In the genomic region with DNA sequence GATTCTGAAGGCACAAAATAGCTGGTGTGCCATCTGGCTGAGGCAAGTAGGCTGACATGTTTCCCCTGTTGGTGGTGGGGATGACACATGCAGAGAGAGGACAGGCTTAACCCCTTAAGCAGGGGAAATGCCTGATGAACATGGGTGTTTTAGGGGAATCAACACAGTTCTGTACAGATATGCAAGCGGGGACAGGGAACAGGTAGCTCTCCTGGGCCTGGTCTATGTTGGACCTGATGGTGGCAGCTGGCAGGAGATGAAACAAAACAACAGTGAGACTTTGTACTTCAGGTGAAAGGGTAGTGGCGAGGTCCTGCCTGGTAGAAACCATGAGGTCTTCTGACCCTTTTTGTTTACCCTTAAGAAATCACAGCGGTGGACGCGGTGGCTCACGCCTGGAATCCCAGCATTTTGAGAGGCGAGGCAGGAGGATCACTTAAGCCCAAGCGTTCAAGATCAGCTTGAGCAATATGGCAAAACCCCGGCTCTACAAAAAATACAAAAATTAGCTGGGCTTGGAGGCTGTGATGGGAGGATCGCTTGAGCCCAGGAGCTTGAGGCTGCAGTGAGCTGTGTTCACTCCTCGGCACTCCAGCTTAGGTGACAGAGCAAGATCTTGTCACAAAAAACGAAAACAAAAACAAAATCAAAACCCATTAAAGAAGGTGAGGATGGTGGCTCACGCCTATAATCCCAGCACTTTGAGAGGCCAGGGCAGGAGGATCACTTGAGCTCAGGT, we compare ENCODE assay signal across 1 cellular context.
TF ChIP-seq lines count a peak whose summit lies in the region.

No MANE protein-coding gene starts in this region.

TF ChIP-seq in HepG2, 621 proteins besides CTCF, POLR2A, EP300 and RAD21 (continues in another document):
- no peak for TF ChIP-seq ONECUT2 (CRISPR knock-in tag; IDR thresholded peaks at IDR 0.05)
- 0 out of 2 replicates have a peak, but pooled peaks have one; percentile 75 for TF ChIP-seq HMG20B (CRISPR knock-in tag; conservative IDR thresholded peaks at IDR 0.05)
- TF ChIP-seq, protein P1, sequence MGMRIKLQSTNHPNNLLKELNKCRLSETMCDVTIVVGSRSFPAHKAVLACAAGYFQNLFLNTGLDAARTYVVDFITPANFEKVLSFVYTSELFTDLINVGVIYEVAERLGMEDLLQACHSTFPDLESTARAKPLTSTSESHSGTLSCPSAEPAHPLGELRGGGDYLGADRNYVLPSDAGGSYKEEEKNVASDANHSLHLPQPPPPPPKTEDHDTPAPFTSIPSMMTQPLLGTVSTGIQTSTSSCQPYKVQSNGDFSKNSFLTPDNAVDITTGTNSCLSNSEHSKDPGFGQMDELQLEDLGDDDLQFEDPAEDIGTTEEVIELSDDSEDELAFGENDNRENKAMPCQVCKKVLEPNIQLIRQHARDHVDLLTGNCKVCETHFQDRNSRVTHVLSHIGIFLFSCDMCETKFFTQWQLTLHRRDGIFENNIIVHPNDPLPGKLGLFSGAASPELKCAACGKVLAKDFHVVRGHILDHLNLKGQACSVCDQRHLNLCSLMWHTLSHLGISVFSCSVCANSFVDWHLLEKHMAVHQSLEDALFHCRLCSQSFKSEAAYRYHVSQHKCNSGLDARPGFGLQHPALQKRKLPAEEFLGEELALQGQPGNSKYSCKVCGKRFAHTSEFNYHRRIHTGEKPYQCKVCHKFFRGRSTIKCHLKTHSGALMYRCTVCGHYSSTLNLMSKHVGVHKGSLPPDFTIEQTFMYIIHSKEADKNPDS (CRISPR knock-in tag; IDR thresholded peaks at IDR 0.05): no peak
- no peak for TF ChIP-seq EZH2 (conservative IDR thresholded peaks at IDR 0.05; ENCODE audit: low read depth, low read length)
- peak; percentile 82 for TF ChIP-seq FOXO1 (CRISPR knock-in tag; IDR thresholded peaks at IDR 0.05)
- no peak for TF ChIP-seq ZBTB7B (CRISPR knock-in tag; IDR thresholded peaks at IDR 0.05)
- TF ChIP-seq, protein P2, sequence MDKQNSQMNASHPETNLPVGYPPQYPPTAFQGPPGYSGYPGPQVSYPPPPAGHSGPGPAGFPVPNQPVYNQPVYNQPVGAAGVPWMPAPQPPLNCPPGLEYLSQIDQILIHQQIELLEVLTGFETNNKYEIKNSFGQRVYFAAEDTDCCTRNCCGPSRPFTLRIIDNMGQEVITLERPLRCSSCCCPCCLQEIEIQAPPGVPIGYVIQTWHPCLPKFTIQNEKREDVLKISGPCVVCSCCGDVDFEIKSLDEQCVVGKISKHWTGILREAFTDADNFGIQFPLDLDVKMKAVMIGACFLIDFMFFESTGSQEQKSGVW (CRISPR knock-in tag; IDR thresholded peaks at IDR 0.05; ENCODE audit: borderline replicate concordance): no peak
- peak; percentile 76; the same call in 1 of the 2 replicates for TF ChIP-seq GATAD2A (CRISPR knock-in tag; IDR thresholded peaks at IDR 0.05)
- TF ChIP-seq RCOR2 (CRISPR knock-in tag; IDR thresholded peaks at IDR 0.05): 0 out of 2 replicates have a peak, but pooled peaks have one; percentile 28
- TF ChIP-seq STAG1 (CRISPR knock-in tag; IDR thresholded peaks at IDR 0.05): no peak
- no peak for TF ChIP-seq GABPB1 (CRISPR knock-in tag; IDR thresholded peaks at IDR 0.05)
- peak; percentile 65; the same call in 1 of the 2 replicates for TF ChIP-seq FOXA3 (CRISPR knock-in tag; IDR thresholded peaks at IDR 0.05)
- TF ChIP-seq, protein P3, sequence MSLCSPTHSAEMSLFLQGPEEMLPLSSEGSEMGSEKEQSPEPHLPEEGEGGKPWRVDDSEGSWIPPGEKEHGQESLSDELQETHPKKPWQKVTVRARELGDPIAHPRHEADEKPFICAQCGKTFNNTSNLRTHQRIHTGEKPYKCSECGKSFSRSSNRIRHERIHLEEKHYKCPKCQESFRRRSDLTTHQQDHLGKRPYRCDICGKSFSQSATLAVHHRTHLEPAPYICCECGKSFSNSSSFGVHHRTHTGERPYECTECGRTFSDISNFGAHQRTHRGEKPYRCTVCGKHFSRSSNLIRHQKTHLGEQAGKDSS (CRISPR knock-in tag; IDR thresholded peaks at IDR 0.05; ENCODE audit: borderline replicate concordance, low read depth): no peak
- no peak for TF ChIP-seq PAX8 (CRISPR knock-in tag; IDR thresholded peaks at IDR 0.05; ENCODE audit: borderline replicate concordance)
- 0 out of 2 replicates have a peak, but pooled peaks have one; percentile 71 for TF ChIP-seq DPF2 (CRISPR knock-in tag; IDR thresholded peaks at IDR 0.05; ENCODE audit: borderline replicate concordance, low read depth)
- TF ChIP-seq AKAP8 (CRISPR knock-in tag; IDR thresholded peaks at IDR 0.05): no peak
- no peak for TF ChIP-seq DNMT1 (CRISPR knock-in tag; IDR thresholded peaks at IDR 0.05)
- 0 out of 2 replicates have a peak, but pooled peaks have one; percentile 40 for TF ChIP-seq ZNF546 (CRISPR knock-in tag; conservative IDR thresholded peaks at IDR 0.05)
- TF ChIP-seq, protein P4, sequence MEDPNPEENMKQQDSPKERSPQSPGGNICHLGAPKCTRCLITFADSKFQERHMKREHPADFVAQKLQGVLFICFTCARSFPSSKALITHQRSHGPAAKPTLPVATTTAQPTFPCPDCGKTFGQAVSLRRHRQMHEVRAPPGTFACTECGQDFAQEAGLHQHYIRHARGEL (CRISPR knock-in tag; IDR thresholded peaks at IDR 0.05): no peak
- TF ChIP-seq, protein P5, sequence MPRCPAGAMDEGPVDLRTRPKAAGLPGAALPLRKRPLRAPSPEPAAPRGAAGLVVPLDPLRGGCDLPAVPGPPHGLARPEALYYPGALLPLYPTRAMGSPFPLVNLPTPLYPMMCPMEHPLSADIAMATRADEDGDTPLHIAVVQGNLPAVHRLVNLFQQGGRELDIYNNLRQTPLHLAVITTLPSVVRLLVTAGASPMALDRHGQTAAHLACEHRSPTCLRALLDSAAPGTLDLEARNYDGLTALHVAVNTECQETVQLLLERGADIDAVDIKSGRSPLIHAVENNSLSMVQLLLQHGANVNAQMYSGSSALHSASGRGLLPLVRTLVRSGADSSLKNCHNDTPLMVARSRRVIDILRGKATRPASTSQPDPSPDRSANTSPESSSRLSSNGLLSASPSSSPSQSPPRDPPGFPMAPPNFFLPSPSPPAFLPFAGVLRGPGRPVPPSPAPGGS (CRISPR knock-in tag; IDR thresholded peaks at IDR 0.05): no peak; the same call in 1 of the 2 replicates
- peak; percentile 80 for TF ChIP-seq SALL1 (CRISPR knock-in tag; IDR thresholded peaks at IDR 0.05)
- no peak for TF ChIP-seq ZNF772 (CRISPR knock-in tag; IDR thresholded peaks at IDR 0.05)
- TF ChIP-seq, protein P6, sequence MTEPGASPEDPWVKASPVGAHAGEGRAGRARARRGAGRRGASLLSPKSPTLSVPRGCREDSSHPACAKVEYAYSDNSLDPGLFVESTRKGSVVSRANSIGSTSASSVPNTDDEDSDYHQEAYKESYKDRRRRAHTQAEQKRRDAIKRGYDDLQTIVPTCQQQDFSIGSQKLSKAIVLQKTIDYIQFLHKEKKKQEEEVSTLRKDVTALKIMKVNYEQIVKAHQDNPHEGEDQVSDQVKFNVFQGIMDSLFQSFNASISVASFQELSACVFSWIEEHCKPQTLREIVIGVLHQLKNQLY (CRISPR knock-in tag; IDR thresholded peaks at IDR 0.05): 0 out of 2 replicates have a peak, but pooled peaks have one; percentile 21
- no peak for TF ChIP-seq HNRNPLL (IDR thresholded peaks at IDR 0.05; ENCODE audit: low read depth, low read length, poor library complexity, severe bottlenecking)
- TF ChIP-seq, protein P7, sequence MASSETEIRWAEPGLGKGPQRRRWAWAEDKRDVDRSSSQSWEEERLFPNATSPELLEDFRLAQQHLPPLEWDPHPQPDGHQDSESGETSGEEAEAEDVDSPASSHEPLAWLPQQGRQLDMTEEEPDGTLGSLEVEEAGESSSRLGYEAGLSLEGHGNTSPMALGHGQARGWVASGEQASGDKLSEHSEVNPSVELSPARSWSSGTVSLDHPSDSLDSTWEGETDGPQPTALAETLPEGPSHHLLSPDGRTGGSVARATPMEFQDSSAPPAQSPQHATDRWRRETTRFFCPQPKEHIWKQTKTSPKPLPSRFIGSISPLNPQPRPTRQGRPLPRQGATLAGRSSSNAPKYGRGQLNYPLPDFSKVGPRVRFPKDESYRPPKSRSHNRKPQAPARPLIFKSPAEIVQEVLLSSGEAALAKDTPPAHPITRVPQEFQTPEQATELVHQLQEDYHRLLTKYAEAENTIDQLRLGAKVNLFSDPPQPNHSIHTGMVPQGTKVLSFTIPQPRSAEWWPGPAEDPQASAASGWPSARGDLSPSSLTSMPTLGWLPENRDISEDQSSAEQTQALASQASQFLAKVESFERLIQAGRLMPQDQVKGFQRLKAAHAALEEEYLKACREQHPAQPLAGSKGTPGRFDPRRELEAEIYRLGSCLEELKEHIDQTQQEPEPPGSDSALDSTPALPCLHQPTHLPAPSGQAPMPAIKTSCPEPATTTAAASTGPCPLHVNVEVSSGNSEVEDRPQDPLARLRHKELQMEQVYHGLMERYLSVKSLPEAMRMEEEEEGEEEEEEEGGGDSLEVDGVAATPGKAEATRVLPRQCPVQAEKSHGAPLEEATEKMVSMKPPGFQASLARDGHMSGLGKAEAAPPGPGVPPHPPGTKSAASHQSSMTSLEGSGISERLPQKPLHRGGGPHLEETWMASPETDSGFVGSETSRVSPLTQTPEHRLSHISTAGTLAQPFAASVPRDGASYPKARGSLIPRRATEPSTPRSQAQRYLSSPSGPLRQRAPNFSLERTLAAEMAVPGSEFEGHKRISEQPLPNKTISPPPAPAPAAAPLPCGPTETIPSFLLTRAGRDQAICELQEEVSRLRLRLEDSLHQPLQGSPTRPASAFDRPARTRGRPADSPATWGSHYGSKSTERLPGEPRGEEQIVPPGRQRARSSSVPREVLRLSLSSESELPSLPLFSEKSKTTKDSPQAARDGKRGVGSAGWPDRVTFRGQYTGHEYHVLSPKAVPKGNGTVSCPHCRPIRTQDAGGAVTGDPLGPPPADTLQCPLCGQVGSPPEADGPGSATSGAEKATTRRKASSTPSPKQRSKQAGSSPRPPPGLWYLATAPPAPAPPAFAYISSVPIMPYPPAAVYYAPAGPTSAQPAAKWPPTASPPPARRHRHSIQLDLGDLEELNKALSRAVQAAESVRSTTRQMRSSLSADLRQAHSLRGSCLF (CRISPR knock-in tag; IDR thresholded peaks at IDR 0.05; ENCODE audit: borderline replicate concordance): no peak
- TF ChIP-seq ZNF335 (CRISPR knock-in tag; IDR thresholded peaks at IDR 0.05): no peak
- TF ChIP-seq, protein P8, sequence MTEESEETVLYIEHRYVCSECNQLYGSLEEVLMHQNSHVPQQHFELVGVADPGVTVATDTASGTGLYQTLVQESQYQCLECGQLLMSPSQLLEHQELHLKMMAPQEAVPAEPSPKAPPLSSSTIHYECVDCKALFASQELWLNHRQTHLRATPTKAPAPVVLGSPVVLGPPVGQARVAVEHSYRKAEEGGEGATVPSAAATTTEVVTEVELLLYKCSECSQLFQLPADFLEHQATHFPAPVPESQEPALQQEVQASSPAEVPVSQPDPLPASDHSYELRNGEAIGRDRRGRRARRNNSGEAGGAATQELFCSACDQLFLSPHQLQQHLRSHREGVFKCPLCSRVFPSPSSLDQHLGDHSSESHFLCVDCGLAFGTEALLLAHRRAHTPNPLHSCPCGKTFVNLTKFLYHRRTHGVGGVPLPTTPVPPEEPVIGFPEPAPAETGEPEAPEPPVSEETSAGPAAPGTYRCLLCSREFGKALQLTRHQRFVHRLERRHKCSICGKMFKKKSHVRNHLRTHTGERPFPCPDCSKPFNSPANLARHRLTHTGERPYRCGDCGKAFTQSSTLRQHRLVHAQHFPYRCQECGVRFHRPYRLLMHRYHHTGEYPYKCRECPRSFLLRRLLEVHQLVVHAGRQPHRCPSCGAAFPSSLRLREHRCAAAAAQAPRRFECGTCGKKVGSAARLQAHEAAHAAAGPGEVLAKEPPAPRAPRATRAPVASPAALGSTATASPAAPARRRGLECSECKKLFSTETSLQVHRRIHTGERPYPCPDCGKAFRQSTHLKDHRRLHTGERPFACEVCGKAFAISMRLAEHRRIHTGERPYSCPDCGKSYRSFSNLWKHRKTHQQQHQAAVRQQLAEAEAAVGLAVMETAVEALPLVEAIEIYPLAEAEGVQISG (CRISPR knock-in tag; IDR thresholded peaks at IDR 0.05): 0 out of 2 replicates have a peak, but pooled peaks have one; percentile 26
- TF ChIP-seq ZNF232 (CRISPR knock-in tag; IDR thresholded peaks at IDR 0.05; ENCODE audit: borderline replicate concordance): no peak
- TF ChIP-seq KLF11 (CRISPR knock-in tag; IDR thresholded peaks at IDR 0.05): no peak
- TF ChIP-seq, protein P9, sequence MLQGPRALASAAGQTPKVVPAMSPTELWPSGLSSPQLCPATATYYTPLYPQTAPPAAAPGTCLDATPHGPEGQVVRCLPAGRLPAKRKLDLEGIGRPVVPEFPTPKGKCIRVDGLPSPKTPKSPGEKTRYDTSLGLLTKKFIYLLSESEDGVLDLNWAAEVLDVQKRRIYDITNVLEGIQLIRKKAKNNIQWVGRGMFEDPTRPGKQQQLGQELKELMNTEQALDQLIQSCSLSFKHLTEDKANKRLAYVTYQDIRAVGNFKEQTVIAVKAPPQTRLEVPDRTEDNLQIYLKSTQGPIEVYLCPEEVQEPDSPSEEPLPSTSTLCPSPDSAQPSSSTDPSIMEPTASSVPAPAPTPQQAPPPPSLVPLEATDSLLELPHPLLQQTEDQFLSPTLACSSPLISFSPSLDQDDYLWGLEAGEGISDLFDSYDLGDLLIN (CRISPR knock-in tag; IDR thresholded peaks at IDR 0.05; ENCODE audit: borderline replicate concordance): no peak
- no peak for TF ChIP-seq ZNF773 (CRISPR knock-in tag; IDR thresholded peaks at IDR 0.05; ENCODE audit: borderline replicate concordance)
- TF ChIP-seq ZNF430 (CRISPR knock-in tag; IDR thresholded peaks at IDR 0.05): peak; percentile 40; the same call in 1 of the 2 replicates
- no peak for TF ChIP-seq RFX1 (IDR thresholded peaks at IDR 0.05)
- TF ChIP-seq ZNF180 (CRISPR knock-in tag; IDR thresholded peaks at IDR 0.05; ENCODE audit: borderline replicate concordance, low read depth): no peak
- no peak for TF ChIP-seq ZNF24 (IDR thresholded peaks at IDR 0.05)
- no peak for TF ChIP-seq ZSCAN30 (CRISPR knock-in tag; IDR thresholded peaks at IDR 0.05)
- TF ChIP-seq, protein P10, sequence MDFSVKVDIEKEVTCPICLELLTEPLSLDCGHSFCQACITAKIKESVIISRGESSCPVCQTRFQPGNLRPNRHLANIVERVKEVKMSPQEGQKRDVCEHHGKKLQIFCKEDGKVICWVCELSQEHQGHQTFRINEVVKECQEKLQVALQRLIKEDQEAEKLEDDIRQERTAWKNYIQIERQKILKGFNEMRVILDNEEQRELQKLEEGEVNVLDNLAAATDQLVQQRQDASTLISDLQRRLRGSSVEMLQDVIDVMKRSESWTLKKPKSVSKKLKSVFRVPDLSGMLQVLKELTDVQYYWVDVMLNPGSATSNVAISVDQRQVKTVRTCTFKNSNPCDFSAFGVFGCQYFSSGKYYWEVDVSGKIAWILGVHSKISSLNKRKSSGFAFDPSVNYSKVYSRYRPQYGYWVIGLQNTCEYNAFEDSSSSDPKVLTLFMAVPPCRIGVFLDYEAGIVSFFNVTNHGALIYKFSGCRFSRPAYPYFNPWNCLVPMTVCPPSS (IDR thresholded peaks at IDR 0.05): no peak
- peak; percentile 59; the same call in 1 of the 2 replicates for TF ChIP-seq NCOA2 (CRISPR knock-in tag; IDR thresholded peaks at IDR 0.05)
- no peak for TF ChIP-seq RBM39 (IDR thresholded peaks at IDR 0.05; ENCODE audit: low read depth, low read length, poor library complexity, severe bottlenecking)
- TF ChIP-seq, protein P11, sequence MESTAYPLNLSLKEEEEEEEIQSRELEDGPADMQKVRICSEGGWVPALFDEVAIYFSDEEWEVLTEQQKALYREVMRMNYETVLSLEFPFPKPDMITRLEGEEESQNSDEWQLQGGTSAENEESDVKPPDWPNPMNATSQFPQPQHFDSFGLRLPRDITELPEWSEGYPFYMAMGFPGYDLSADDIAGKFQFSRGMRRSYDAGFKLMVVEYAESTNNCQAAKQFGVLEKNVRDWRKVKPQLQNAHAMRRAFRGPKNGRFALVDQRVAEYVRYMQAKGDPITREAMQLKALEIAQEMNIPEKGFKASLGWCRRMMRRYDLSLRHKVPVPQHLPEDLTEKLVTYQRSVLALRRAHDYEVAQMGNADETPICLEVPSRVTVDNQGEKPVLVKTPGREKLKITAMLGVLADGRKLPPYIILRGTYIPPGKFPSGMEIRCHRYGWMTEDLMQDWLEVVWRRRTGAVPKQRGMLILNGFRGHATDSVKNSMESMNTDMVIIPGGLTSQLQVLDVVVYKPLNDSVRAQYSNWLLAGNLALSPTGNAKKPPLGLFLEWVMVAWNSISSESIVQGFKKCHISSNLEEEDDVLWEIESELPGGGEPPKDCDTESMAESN (CRISPR knock-in tag; conservative IDR thresholded peaks at IDR 0.05): no peak
